Comparison of ENCODE assay signal across 1 cellular context in the genomic region with DNA sequence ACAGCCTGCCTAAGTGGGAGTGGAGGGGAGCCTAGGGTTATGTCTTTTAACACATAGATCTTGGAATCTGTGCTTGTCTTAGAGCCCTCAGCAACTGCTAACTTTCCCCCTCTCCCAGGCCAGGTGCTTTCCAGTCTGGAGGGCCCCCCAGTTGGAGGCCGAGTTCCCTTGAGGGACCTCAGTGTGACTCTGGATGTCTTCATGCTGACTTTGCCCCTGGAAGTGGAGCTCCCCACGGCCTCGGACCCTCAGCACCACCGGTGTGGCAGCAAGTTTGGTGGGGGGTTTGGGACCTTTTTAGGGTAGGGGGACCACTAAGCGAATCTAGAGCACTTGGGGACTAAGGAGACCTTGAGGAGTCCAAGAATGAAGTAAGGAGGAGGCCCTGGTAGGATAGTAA.
TF ChIP-seq lines count a peak whose summit lies in the region.

No MANE protein-coding gene starts in this region.

TF ChIP-seq in IMR-90, 13 proteins besides CTCF, POLR2A, EP300 and RAD21:
- no peak for TF ChIP-seq RCOR1 (IDR thresholded peaks at IDR 0.05; ENCODE audit: insufficient replicate concordance, low read length)
